9 cellular contexts compared by ENCODE assay signal in the genomic region with DNA sequence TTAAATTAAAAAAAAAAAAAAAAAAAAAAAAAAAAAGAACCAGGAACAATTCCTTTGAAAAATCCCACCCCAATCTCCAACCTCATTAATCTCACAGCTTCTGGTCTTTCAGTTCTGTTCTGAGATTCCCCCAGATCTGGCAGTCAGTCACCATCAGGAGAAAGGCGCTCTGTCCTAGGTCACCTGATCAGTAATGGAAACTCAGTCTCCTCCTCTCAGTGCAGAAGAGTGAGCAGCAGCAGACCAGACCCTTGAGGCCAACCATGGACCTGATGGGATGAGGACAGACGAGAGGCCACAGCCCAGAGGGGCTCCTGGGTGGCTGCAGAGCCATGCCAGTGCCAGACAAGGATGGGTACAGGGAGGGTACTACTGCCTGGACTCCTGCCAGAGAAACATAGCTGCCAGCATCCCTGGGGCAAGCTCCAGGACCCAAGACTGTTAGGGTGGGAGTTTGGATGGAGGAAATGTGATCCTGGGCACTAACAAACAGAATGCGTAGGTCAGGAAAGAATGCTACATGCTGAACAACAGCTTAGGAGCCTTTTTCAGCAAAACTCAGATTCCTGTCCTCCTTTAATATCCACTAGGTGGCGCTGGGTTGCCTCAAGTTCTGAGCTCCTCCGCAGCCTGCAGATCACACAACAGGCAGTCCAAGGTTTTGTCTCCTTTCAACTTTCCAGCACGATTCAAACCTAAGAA. TPM values are rescaled to one million over a fixed set of nuclear protein-coding genes. Genes with fewer than 3 reads are reported as not detected.
A peak's percentile ranks its signal among the peaks of the same experiment; 100 is the strongest.
DNase-seq lines count a peak whose midpoint lies in the region; ATAC-seq and TF ChIP-seq lines count a peak whose summit lies in the region.
"Had no signal": no experiment of that assay in that cellular context is flagged by ENCODE, and none has a peak within 500 bp of the region (broad histone marks: within the 10 kb centered on the region; RNA-seq: fewer than 3 reads in every experiment).

No MANE protein-coding gene starts in this region.

- TF ChIP-seq RAD21 in HCT116 (IDR thresholded peaks at IDR 0.05; ENCODE audit: low read depth): peak; percentile 62

- no peaks in the 10 kb centered on the region for H3K9me2 ChIP-seq in HCT116 (ENCODE audit: insufficient read depth)

- H3K27ac Mint-ChIP-seq in activated CD4-positive, alpha-beta T cell treated with anti-CD3 and anti-CD28 coated beads, Interleukin-2, amount 10 ng/mL, durations not matched to agents 7 days and 5 days: no peak overlapping the region
- H3K27ac Mint-ChIP-seq: stimulated activated naive CD8-positive, alpha-beta T cell treated with anti-CD3 and anti-CD28 coated beads, Interleukin-15, Interleukin-2, amounts not matched to agents 100 ng/mL and 50 ng/mL, for 24 hours had no signal

- no peak for DNase-seq in BJ (ENCODE audit: low read depth)
- DNase-seq in HCT116 (ENCODE audit: low read depth, low spot score): peak; percentile 34
- DNase-seq in NCI-H524 treated with DMSO at 0.1 percent for 48 hours (lab: John Stamatoyannopoulos, UW): peak; percentile 7
- DNase-seq in activated CD4-positive, alpha-beta T cell treated with anti-CD3 and anti-CD28 coated beads, Interleukin-2, amount 10 ng/mL, durations not matched to agents 7 days and 5 days: peak; percentile 69
- DNase-seq in dorsolateral prefrontal cortex: peak in 7 of 10 donors; percentile 50 to 78 (median 65)
- DNase-seq in lower lobe of right lung: no peak
- peak; percentile 52 for DNase-seq in stimulated activated CD8-positive, alpha-beta memory T cell treated with anti-CD3 and anti-CD28 coated beads, Interleukin-4, amount 100 ng/mL, for 48 hours

- H3K27ac ChIP-seq in HCT116 (ENCODE audit: low read depth, low read length) (no peak overlapping the region), dorsolateral prefrontal cortex (peak overlapping the region in 50 of 59 donors; percentile 13 to 88 (median 67)), lower lobe of right lung (no peak overlapping the region)

- peaks cover 0 to 9% of the 10 kb centered on the region in 2 experiments; a peak in 3 of 4 replicates for H3K4me1 ChIP-seq in HCT116 (ENCODE audit: control insufficient read depth in 1 of 2, insufficient read depth in 2 of 2, low read length in 2 of 2)
- peaks cover 13% of the 10 kb centered on the region for H3K4me1 ChIP-seq in lower lobe of right lung

- no peak overlapping the region for H3K4me2 ChIP-seq in HCT116 (ENCODE audit: low read length)

- BruUV-seq in HCT116 (replicated peaks; lab: Mats Ljungman, UMichigan): no TSS peak

- no peaks in the 10 kb centered on the region for H4K20me1 ChIP-seq in HCT116 (ENCODE audit: insufficient read depth)

- no peaks in the 10 kb centered on the region for H3K9me3 ChIP-seq in HCT116 (ENCODE audit: control insufficient read depth in 1 of 2, insufficient read depth in 1 of 2, low read depth in 1 of 2, low read length in 2 of 2)
- H3K9me3 ChIP-seq in lower lobe of right lung: no peaks in the 10 kb centered on the region

- no peak for TF ChIP-seq POLR2A in HCT116 (IDR thresholded peaks at IDR 0.05; ENCODE audit: borderline replicate concordance, extremely low read depth, insufficient read depth, insufficient read length)

- RAD21 ChIA-PET in HCT116 (lab: Charles Lee; ENCODE audit: low non-redundant PET in 1 of 2, low total read pairs in 2 of 2, uncharacterized antibody in 2 of 2, unreplicated experiment in 2 of 2): interaction anchor here (0.9 to 1.0 kb wide), 2 partner anchors 255 kb away, joined by 3 to 4 read pairs; no protein-coding TSS in a partner anchor

- POLR2A ChIA-PET in BJ (lab: Charles Lee): no interaction called here
- POLR2A ChIA-PET in HCT116 (lab: Charles Lee): no interaction called here
- POLR2A ChIA-PET in activated CD4-positive, alpha-beta T cell treated with anti-CD3 and anti-CD28 coated beads, Interleukin-2, amount 10 ng/mL, durations not matched to agents 7 days and 5 days (lab: Charles Lee): no interaction called here

- no peaks in the 10 kb centered on the region for H3K9me3 Mint-ChIP-seq in activated CD4-positive, alpha-beta T cell treated with anti-CD3 and anti-CD28 coated beads, Interleukin-2, amount 10 ng/mL, durations not matched to agents 7 days and 5 days
- H3K9me3 Mint-ChIP-seq: stimulated activated naive CD8-positive, alpha-beta T cell treated with anti-CD3 and anti-CD28 coated beads, Interleukin-15, Interleukin-2, amounts not matched to agents 100 ng/mL and 50 ng/mL, for 24 hours had no signal

- no peak overlapping the region for H2AFZ ChIP-seq in HCT116 (ENCODE audit: low read depth, low read length, poor library complexity, severe bottlenecking)

- H3K9ac ChIP-seq in HCT116 (ENCODE audit: low read length): no peak overlapping the region

- H3K27me3 ChIP-seq in BJ (ENCODE audit: control insufficient read depth, insufficient read depth, low read length) (no peaks in the 10 kb centered on the region), HCT116 (ENCODE audit: insufficient read depth, low read length) (no peaks in the 10 kb centered on the region), dorsolateral prefrontal cortex (no peaks in the 10 kb centered on the region), lower lobe of right lung (ENCODE audit: low read depth) (no peaks in the 10 kb centered on the region)

- CTCF ChIA-PET in BJ (lab: Yijun Ruan, JAX) (interaction anchor here (0.7 to 5.9 kb wide), 36 partner anchors 8 to 1285 kb away, joined by 3 to 67 read pairs (median 4); partner anchors contain the start of genes AXIN1, DECR2 and RHBDF1), HCT116 (lab: Charles Lee) (interaction anchor here (1.1 to 1.7 kb wide), 6 partner anchors 10 to 255 kb away, joined by 4 to 21 read pairs (median 8); partner anchors contain the start of gene AXIN1)
- CTCF ChIA-PET in activated CD4-positive, alpha-beta T cell treated with anti-CD3 and anti-CD28 coated beads, Interleukin-2, amount 10 ng/mL, durations not matched to agents 7 days and 5 days (lab: Charles Lee): interaction anchor here (0.6 to 2.2 kb wide), 26 partner anchors 10 to 264 kb away, joined by 3 to 23 read pairs (median 5); partner anchors contain the start of genes LUC7L, MPG, MRPL28 and POLR3K

- intact Hi-C loops in HCT116 (cut with micrococcal nuclease): loop anchor here (1.0 kb wide), 2 partner anchors 75 to 256 kb away; no protein-coding TSS in a partner anchor
- intact Hi-C loops in dorsolateral prefrontal cortex (cut with DNase I): loop anchor here in 1 of 2 donors (2.0 to 5.0 kb wide), 3 partner anchors 36 to 256 kb away; partner anchors contain the start of gene HBQ1
- intact Hi-C loops in lower lobe of right lung (cut with DNase I): no loop called here

- TF ChIP-seq CTCF in BJ (IDR thresholded peaks at IDR 0.05; ENCODE audit: insufficient read depth, low read depth, low read length) (peak; percentile 82), HCT116 (IDR thresholded peaks at IDR 0.05 in 2 of 3, conservative IDR thresholded peaks at IDR 0.05 in 1 of 3; ENCODE audit: borderline replicate concordance in 1 of 3, insufficient read depth in 1 of 3, low read depth in 2 of 3, low read length in 2 of 3) (peak; percentile 48 to 60 (median 48); a peak in 5 of 6 replicates), dorsolateral prefrontal cortex (IDR thresholded peaks at IDR 0.05 in 54 of 56, conservative IDR thresholded peaks at IDR 0.05 in 2 of 56; ENCODE audit: low read depth in 1 of 56, partially characterized antibody in 56 of 56) (peak; percentile 71 to 96 (median 84)), lower lobe of right lung (IDR thresholded peaks at IDR 0.05) (peak; percentile 72)

- H3K36me3 ChIP-seq in BJ (ENCODE audit: control insufficient read depth, insufficient read depth, low read length) (peaks cover 21% of the 10 kb centered on the region), HCT116 (ENCODE audit: control insufficient read depth in 1 of 2, insufficient read depth in 2 of 2, low read length in 2 of 2) (no peaks in the 10 kb centered on the region; a peak in 2 of 4 replicates), lower lobe of right lung (peaks cover 57% of the 10 kb centered on the region)

- no peaks in the 10 kb centered on the region for H3K27me3 Mint-ChIP-seq in activated CD4-positive, alpha-beta T cell treated with anti-CD3 and anti-CD28 coated beads, Interleukin-2, amount 10 ng/mL, durations not matched to agents 7 days and 5 days
- H3K27me3 Mint-ChIP-seq: stimulated activated naive CD8-positive, alpha-beta T cell treated with anti-CD3 and anti-CD28 coated beads, Interleukin-15, Interleukin-2, amounts not matched to agents 100 ng/mL and 50 ng/mL, for 24 hours had no signal

- H3K79me2 ChIP-seq in HCT116 (ENCODE audit: insufficient read depth, low read length): no peaks in the 10 kb centered on the region

- H3K4me3 ChIP-seq in BJ (ENCODE audit: low read depth, low read length): no peak overlapping the region
- no peak overlapping the region for H3K4me3 ChIP-seq in HCT116 (replicated peaks in 1 of 2; ENCODE audit: low read depth in 1 of 2, low read length in 2 of 2)
- H3K4me3 ChIP-seq in dorsolateral prefrontal cortex: peak overlapping the region in 2 of 59 donors; percentile 5 to 17
- H3K4me3 ChIP-seq in lower lobe of right lung: no peak overlapping the region

- H3K36me3 Mint-ChIP-seq in activated CD4-positive, alpha-beta T cell treated with anti-CD3 and anti-CD28 coated beads, Interleukin-2, amount 10 ng/mL, durations not matched to agents 7 days and 5 days (ENCODE audit: low read depth): peaks cover 9% of the 10 kb centered on the region

- peaks cover 2% of the 10 kb centered on the region for H3K4me1 Mint-ChIP-seq in activated CD4-positive, alpha-beta T cell treated with anti-CD3 and anti-CD28 coated beads, Interleukin-2, amount 10 ng/mL, durations not matched to agents 7 days and 5 days

- no peak overlapping the region for H3K4me3 Mint-ChIP-seq in activated CD4-positive, alpha-beta T cell treated with anti-CD3 and anti-CD28 coated beads, Interleukin-2, amount 10 ng/mL, durations not matched to agents 7 days and 5 days
- H3K4me3 Mint-ChIP-seq: stimulated activated naive CD8-positive, alpha-beta T cell treated with anti-CD3 and anti-CD28 coated beads, Interleukin-15, Interleukin-2, amounts not matched to agents 100 ng/mL and 50 ng/mL, for 24 hours had no signal

- ATAC-seq in HCT116 (peak; percentile 82), lower lobe of right lung (peak; percentile 68 to 76), GM21447 (IDR thresholded peaks at IDR 0.05; ENCODE audit: unreplicated experiment) (no peak)

RNA-seq across cellular contexts. Expression of gene MPG, which starts 28.7 kb away (rescaled TPM):
- 73.3 and 117 TPM in 2 replicates for polyA plus RNA-seq in BJ (2011; rRNA removed)
- 28.2 and 41.2 TPM in 2 replicates for polyA minus RNA-seq in BJ (2011; rRNA and poly(A)+ RNA removed)
- total RNA-seq in HCT116 (2021; ENCODE audit: unreplicated experiment) (32.6 TPM), dorsolateral prefrontal cortex (10 to 100 TPM; 20.2 to 47.6 (median 32.5) TPM), lower lobe of right lung (38.5 TPM)
- polyA plus RNA-seq in HCT116 (2012): 33.4 and 36.1 TPM in 2 replicates
- 10 to 100 TPM; 47.2 to 52.6 TPM for total RNA-seq in activated CD4-positive, alpha-beta T cell treated with anti-CD3 and anti-CD28 coated beads, Interleukin-2, amount 10 ng/mL, durations not matched to agents 7 days and 5 days

RNA-seq across cellular contexts. Expression of gene NPRL3, which starts 31.7 kb away (rescaled TPM):
- polyA plus RNA-seq in BJ (2011; rRNA removed): 7.7 and 17.9 TPM in 2 replicates
- polyA minus RNA-seq in BJ (2011; rRNA and poly(A)+ RNA removed): 18.5 and 18.7 TPM in 2 replicates
- total RNA-seq in HCT116 (2021; ENCODE audit: unreplicated experiment) (32.0 TPM), dorsolateral prefrontal cortex (10 to 100 TPM; 32.5 to 94.6 (median 56.8) TPM), lower lobe of right lung (29.1 TPM)
- 28.6 and 31.5 TPM in 2 replicates for polyA plus RNA-seq in HCT116 (2012)
- 10 to 100 TPM; 37.7 to 38.9 TPM for total RNA-seq in activated CD4-positive, alpha-beta T cell treated with anti-CD3 and anti-CD28 coated beads, Interleukin-2, amount 10 ng/mL, durations not matched to agents 7 days and 5 days

RNA-seq across cellular contexts. Expression of gene RHBDF1, which starts 34.3 kb away (rescaled TPM):
- 47.9 and 94.2 TPM in 2 replicates for polyA plus RNA-seq in BJ (2011; rRNA removed)
- polyA minus RNA-seq in BJ (2011; rRNA and poly(A)+ RNA removed): 34.3 and 37.8 TPM in 2 replicates
- total RNA-seq in HCT116 (2021; ENCODE audit: unreplicated experiment) (19.8 TPM), dorsolateral prefrontal cortex (10 to 100 TPM in 97 of 120 experiments, 1 to 10 TPM in 23; 4.6 to 37.2 (median 13.1) TPM), lower lobe of right lung (35.9 TPM)
- 19.2 and 21.1 TPM in 2 replicates for polyA plus RNA-seq in HCT116 (2012)
- total RNA-seq in activated CD4-positive, alpha-beta T cell treated with anti-CD3 and anti-CD28 coated beads, Interleukin-2, amount 10 ng/mL, durations not matched to agents 7 days and 5 days: under 1 TPM in 1 of 2 experiments, not detected in 1; 0.10 TPM

RNA-seq across cellular contexts. Expression of gene HBZ, which starts 45.7 kb away (rescaled TPM):
- polyA plus RNA-seq in BJ (2011; rRNA removed): not detected in 2 replicates
- polyA minus RNA-seq in BJ (2011; rRNA and poly(A)+ RNA removed): 0.24 and 0.41 TPM in 2 replicates
- not detected for total RNA-seq in HCT116 (2021; ENCODE audit: unreplicated experiment)
- polyA plus RNA-seq in HCT116 (2012): 0.14 and 0.36 TPM in 2 replicates
- not detected for total RNA-seq in activated CD4-positive, alpha-beta T cell treated with anti-CD3 and anti-CD28 coated beads, Interleukin-2, amount 10 ng/mL, durations not matched to agents 7 days and 5 days
- 1 to 10 TPM in 1 of 120 experiments, under 1 TPM in 9, not detected in 110; 0.60 to 1.2 (median 0.74) TPM for total RNA-seq in dorsolateral prefrontal cortex
- total RNA-seq in lower lobe of right lung: not detected

RNA-seq across cellular contexts. Expression of gene SNRNP25, which starts 53.1 kb away (rescaled TPM):
- polyA plus RNA-seq in BJ (2011; rRNA removed): 23.6 and 34.6 TPM in 2 replicates
- polyA minus RNA-seq in BJ (2011; rRNA and poly(A)+ RNA removed): 5.1 and 5.4 TPM in 2 replicates
- total RNA-seq in HCT116 (2021; ENCODE audit: unreplicated experiment) (24.5 TPM), dorsolateral prefrontal cortex (10 to 100 TPM; 25.7 to 84.8 (median 55.9) TPM), lower lobe of right lung (18.5 TPM)
- 19.8 and 25.7 TPM in 2 replicates for polyA plus RNA-seq in HCT116 (2012)
- total RNA-seq in activated CD4-positive, alpha-beta T cell treated with anti-CD3 and anti-CD28 coated beads, Interleukin-2, amount 10 ng/mL, durations not matched to agents 7 days and 5 days: 10 to 100 TPM; 41.1 to 45.6 TPM

Comparison
In these comparisons a context has a peak if more than half of its experiments do, and no peak if none do; other contexts are left out.
1. DNase-seq: peak in HCT116 (single experiment), NCI-H524 treated with DMSO at 0.1 percent for 48 hours (single experiment), activated CD4-positive, alpha-beta T cell treated with anti-CD3 and anti-CD28 coated beads, Interleukin-2, amount 10 ng/mL, durations not matched to agents 7 days and 5 days (single experiment), dorsolateral prefrontal cortex (7 of 10) and stimulated activated CD8-positive, alpha-beta memory T cell treated with anti-CD3 and anti-CD28 coated beads, Interleukin-4, amount 100 ng/mL, for 48 hours (single experiment); none in BJ (single experiment) and lower lobe of right lung (single experiment).
2. H3K27ac ChIP-seq: peak in dorsolateral prefrontal cortex (50 of 59); none in HCT116 (single experiment) and lower lobe of right lung (single experiment).
3. RNA of gene RHBDF1, which starts 34.3 kb away (total RNA-seq): 35.9 TPM in lower lobe of right lung (single experiment), 19.8 TPM in HCT116 (single experiment) and 4.6 to 37.2 TPM in dorsolateral prefrontal cortex; 0.10 TPM in activated CD4-positive, alpha-beta T cell treated with anti-CD3 and anti-CD28 coated beads, Interleukin-2, amount 10 ng/mL, durations not matched to agents 7 days and 5 days; every median in the first group is over 4 times any median in the second.
4. Peak in every context shown above with its lines, with median percentiles within 50 percentile points of each other: CTCF ChIP-seq.